Comparison of ENCODE assay signal across 28 cellular contexts in genomic region chr18:24658302-24658701, GRCh38.
"Had no signal": no experiment of that assay in that cellular context is flagged by ENCODE, and none has a peak within 500 bp of the region (broad histone marks: within the 10 kb centered on the region; RNA-seq: fewer than 3 reads in every experiment).

No MANE protein-coding gene starts in this region.

- H3K9me3 ChIP-seq: heart left ventricle, lower lobe of right lung, testis, transverse colon had no signal

- H3K27ac Mint-ChIP-seq: activated naive CD4-positive, alpha-beta T cell treated with anti-CD3 and anti-CD28 coated beads for 36 hours; activated T-helper 1 cell treated with anti-CD3 and anti-CD28 coated beads, Interleukin-12 subunit alpha, Interleukin-12 subunit beta, Interleukin-2, Interleukin-4 antibody, amounts not matched to agents 30 ng/mL and 10 ng/mL and 1 ng/mL, durations not matched to agents 14 hours and 24 hours and 36 hours; natural killer cell had no signal

- H3K36me3 ChIP-seq: brain microvascular endothelial cell, heart left ventricle, lower lobe of right lung, transverse colon had no signal

- H3K4me3 ChIP-seq: coronary artery, dorsolateral prefrontal cortex, heart left ventricle, lower lobe of right lung, testis, transverse colon had no signal

- H3K27ac ChIP-seq: brain microvascular endothelial cell, coronary artery, dorsolateral prefrontal cortex, lower lobe of right lung, testis, VCaP had no signal

- H3K4me1 ChIP-seq: testis had no signal

- DNase-seq: activated CD4-positive, alpha-beta T cell treated with anti-CD3 and anti-CD28 coated beads for 48 hours; activated CD4-positive, alpha-beta T cell treated with anti-CD3 and anti-CD28 coated beads, Interleukin-2, amount 50 U/mL, for 48 hours; activated CD8-positive, alpha-beta memory T cell treated with anti-CD3 and anti-CD28 coated beads for 24 hours; activated effector memory CD4-positive, alpha-beta T cell treated with anti-CD3 and anti-CD28 coated beads, Interleukin-2, amount 50 U/mL, for 16 hours; activated naive CD4-positive, alpha-beta T cell treated with anti-CD3 and anti-CD28 coated beads for 36 hours; amniotic stem cell; brain microvascular endothelial cell; dorsolateral prefrontal cortex; effector memory CD4-positive, alpha-beta T cell; heart left ventricle; hypothalamus; kidney glomerular epithelial cell; lower lobe of right lung; mesenchymal stem cell; natural killer cell; posterior cingulate gyrus; right cardiac atrium; stimulated activated CD4-positive, alpha-beta T cell treated with anti-CD3 and anti-CD28 coated beads, Interleukin-15, amount 100 ng/mL, for 24 hours; stimulated activated CD4-positive, alpha-beta T cell treated with anti-CD3 and anti-CD28 coated beads, Interleukin-2, amount 100 ng/mL, for 24 hours; stimulated activated naive CD4-positive, alpha-beta T cell; T-cell; testis; transverse colon had no signal

- H3K4me3 Mint-ChIP-seq: activated naive CD4-positive, alpha-beta T cell treated with anti-CD3 and anti-CD28 coated beads for 36 hours; activated T-helper 1 cell treated with anti-CD3 and anti-CD28 coated beads, Interleukin-12 subunit alpha, Interleukin-12 subunit beta, Interleukin-2, Interleukin-4 antibody, amounts not matched to agents 30 ng/mL and 10 ng/mL and 1 ng/mL, durations not matched to agents 14 hours and 24 hours and 36 hours; natural killer cell; T-cell had no signal

- H3K9me3 Mint-ChIP-seq: activated naive CD4-positive, alpha-beta T cell treated with anti-CD3 and anti-CD28 coated beads for 36 hours; activated T-helper 1 cell treated with anti-CD3 and anti-CD28 coated beads, Interleukin-12 subunit alpha, Interleukin-12 subunit beta, Interleukin-2, Interleukin-4 antibody, amounts not matched to agents 30 ng/mL and 10 ng/mL and 1 ng/mL, durations not matched to agents 14 hours and 24 hours and 36 hours; natural killer cell; T-cell had no signal

- H3K27me3 ChIP-seq: brain microvascular endothelial cell, dorsolateral prefrontal cortex, heart left ventricle, testis had no signal

- H3K36me3 Mint-ChIP-seq: natural killer cell, T-cell had no signal

- ATAC-seq: activated CD4-positive, CD25-positive, alpha-beta regulatory T cell treated with anti-CD3 and anti-CD28 coated beads, Interleukin-2, amount 50 U/mL, for 24 hours; heart left ventricle; left lobe of liver; natural killer cell; right cardiac atrium; T-cell had no signal
